ENCODE assay signal across 8 cellular contexts in genomic region chr1:163321311-163322305, GRCh38. TPM values are rescaled to one million over a fixed set of nuclear protein-coding genes. Genes with fewer than 3 reads are reported as not detected.
DNase-seq lines count a peak whose midpoint lies in the region; ATAC-seq and TF ChIP-seq lines count a peak whose summit lies in the region.

NUF2 (plus strand) TSS chr1:163321954; CDS start chr1:163326052, 4,098 bp downstream.

- no peaks in the 10 kb centered on the region for H3K27me3 ChIP-seq in SU-DHL-6 (ENCODE audit: low read length)
- H3K27me3 ChIP-seq in thyroid gland, result no peaks in the 10 kb centered on the region

- peaks cover 13% of the 10 kb centered on the region for H3F3A ChIP-seq in SU-DHL-6 (ENCODE audit: insufficient read depth)

- intact Hi-C loops in head of caudate nucleus (cut with DNase I), result no loop called here
- intact Hi-C loops in thyroid gland (cut with DNase I), result no loop called here

- peaks cover 29% of the 10 kb centered on the region for H3K4me1 Mint-ChIP-seq in activated naive CD8-positive, alpha-beta T cell treated with anti-CD3 and anti-CD28 coated beads, Interleukin-2, amount 10 ng/mL, durations not matched to agents 7 days and 5 days
- peaks cover 22% of the 10 kb centered on the region for H3K4me1 Mint-ChIP-seq in osteocyte (ENCODE audit: unreplicated experiment)

- H3K9me2 ChIP-seq in SU-DHL-6 (replicated peaks; ENCODE audit: insufficient read depth, low read length), result no peaks in the 10 kb centered on the region

- H3K9ac ChIP-seq in SU-DHL-6 (ENCODE audit: low read length), result peak within 1 kb of the TSS; percentile 95

- ATAC-seq in HG02678 (IDR thresholded peaks at IDR 0.05; ENCODE audit: unreplicated experiment), result peak; percentile 95
- peak; percentile 94 for ATAC-seq in activated naive CD8-positive, alpha-beta T cell treated with anti-CD3 and anti-CD28 coated beads, Interleukin-2, amount 10 ng/mL, durations not matched to agents 7 days and 5 days (ENCODE audit: low read depth)

- no peaks in the 10 kb centered on the region for H4K20me1 ChIP-seq in SU-DHL-6 (ENCODE audit: low read depth, low read length)

- H3K9me3 Mint-ChIP-seq in activated naive CD8-positive, alpha-beta T cell treated with anti-CD3 and anti-CD28 coated beads, Interleukin-2, amount 10 ng/mL, durations not matched to agents 7 days and 5 days, result no peaks in the 10 kb centered on the region
- no peaks in the 10 kb centered on the region for H3K9me3 Mint-ChIP-seq in osteocyte (ENCODE audit: unreplicated experiment)

- TF ChIP-seq CTCF in SU-DHL-6 (IDR thresholded peaks at IDR 0.05; ENCODE audit: insufficient read depth, low read length, poor library complexity, severe bottlenecking) (no peak), osteocyte (IDR thresholded peaks at IDR 0.05) (no peak), thyroid gland (IDR thresholded peaks at IDR 0.05) (peak in 1 of 6 experiments; percentile 21)

- H3K36me3 ChIP-seq in SU-DHL-6 (ENCODE audit: low read length) (peaks cover 9% of the 10 kb centered on the region; the same call in 1 of the 2 replicates), thyroid gland (no peaks in the 10 kb centered on the region)

- POLR2A ChIA-PET in activated naive CD8-positive, alpha-beta T cell treated with anti-CD3 and anti-CD28 coated beads, Interleukin-2, amount 10 ng/mL, durations not matched to agents 7 days and 5 days (lab: Charles Lee), result interaction anchor here (1.0 kb wide), 1 partner anchor 11 kb away, joined by 3 read pairs; no protein-coding TSS in a partner anchor

- no peaks in the 10 kb centered on the region for H3K9me3 ChIP-seq in SU-DHL-6 (ENCODE audit: insufficient read depth, low read length)
- no peaks in the 10 kb centered on the region for H3K9me3 ChIP-seq in thyroid gland

- TF ChIP-seq POLR2A in GM10847 (IDR thresholded peaks at IDR 0.05; ENCODE audit: extremely low read depth, insufficient read length) (peak; percentile 43), thyroid gland (IDR thresholded peaks at IDR 0.05) (peak in 1 of 2 donors; percentile 64)

- peak within 1 kb of the TSS; percentile 93 for H3K4me3 Mint-ChIP-seq in activated naive CD8-positive, alpha-beta T cell treated with anti-CD3 and anti-CD28 coated beads, Interleukin-2, amount 10 ng/mL, durations not matched to agents 7 days and 5 days
- H3K4me3 Mint-ChIP-seq in osteocyte (ENCODE audit: unreplicated experiment), result peak within 1 kb of the TSS; percentile 98

- peak; percentile 99 for DNase-seq in NCI-H128 (lab: John Stamatoyannopoulos, UW; ENCODE audit: unreplicated experiment)
- peak; percentile 96 for DNase-seq in activated naive CD8-positive, alpha-beta T cell treated with anti-CD3 and anti-CD28 coated beads, Interleukin-2, amount 10 ng/mL, durations not matched to agents 7 days and 5 days
- DNase-seq in head of caudate nucleus, result peak; percentile 93 to 99 (median 97)
- peak; percentile 99 for DNase-seq in osteocyte (ENCODE audit: extremely low spot score, unreplicated experiment)
- peak; percentile 97 to 98 for DNase-seq in thyroid gland

- peaks cover 14% of the 10 kb centered on the region for H3K36me3 Mint-ChIP-seq in activated naive CD8-positive, alpha-beta T cell treated with anti-CD3 and anti-CD28 coated beads, Interleukin-2, amount 10 ng/mL, durations not matched to agents 7 days and 5 days
- no peaks in the 10 kb centered on the region for H3K36me3 Mint-ChIP-seq in osteocyte (ENCODE audit: unreplicated experiment)

- peak within 1 kb of the TSS; percentile 99 for H3K4me2 ChIP-seq in SU-DHL-6 (ENCODE audit: low read depth, low read length, poor library complexity, severe bottlenecking)

- 0 to 1% methylated on average over 47 to 56 of the region's 58 CpGs for WGBS in thyroid gland, 2 donors

- H3K27ac ChIP-seq in SU-DHL-6 (ENCODE audit: low read depth, low read length) (peak within 1 kb of the TSS; percentile 97), thyroid gland (peak within 1 kb of the TSS in 2 of 3 donors; percentile 35 to 51)

- peaks cover 50% of the 10 kb centered on the region for H3K79me2 ChIP-seq in SU-DHL-6 (ENCODE audit: insufficient read depth, low read length)

- peak within 1 kb of the TSS; percentile 59 for H2AFZ ChIP-seq in SU-DHL-6 (ENCODE audit: low read depth, low read length, severe bottlenecking)

- peaks cover 10 to 11% of the 10 kb centered on the region in 2 donors for H3K4me1 ChIP-seq in thyroid gland

- H3K4me3 ChIP-seq in SU-DHL-6 (ENCODE audit: insufficient read depth, low read length, poor library complexity, severe bottlenecking), result peak within 1 kb of the TSS; percentile 93
- H3K4me3 ChIP-seq in thyroid gland (replicated peaks in 1 of 3), result peak within 1 kb of the TSS; percentile 46 to 59 (median 48)

- peak within 1 kb of the TSS; percentile 96 for H3K27ac Mint-ChIP-seq in activated naive CD8-positive, alpha-beta T cell treated with anti-CD3 and anti-CD28 coated beads, Interleukin-2, amount 10 ng/mL, durations not matched to agents 7 days and 5 days
- H3K27ac Mint-ChIP-seq in osteocyte (ENCODE audit: unreplicated experiment), result peak within 1 kb of the TSS; percentile 98

- no peaks in the 10 kb centered on the region for H3K27me3 Mint-ChIP-seq in activated naive CD8-positive, alpha-beta T cell treated with anti-CD3 and anti-CD28 coated beads, Interleukin-2, amount 10 ng/mL, durations not matched to agents 7 days and 5 days
- H3K27me3 Mint-ChIP-seq in osteocyte (ENCODE audit: unreplicated experiment), result no peaks in the 10 kb centered on the region

RNA-seq across cellular contexts. Expression of gene NUF2, which starts in this region (rescaled TPM):
- 10 to 100 TPM; 50.2 to 50.6 TPM for total RNA-seq in activated naive CD8-positive, alpha-beta T cell treated with anti-CD3 and anti-CD28 coated beads, Interleukin-2, amount 10 ng/mL, durations not matched to agents 7 days and 5 days
- total RNA-seq in osteocyte, result 5.2 and 6.8 TPM in 2 replicates
- 1 to 10 TPM in 1 of 4 donors, under 1 TPM in 1, not detected in 2; 0.44 to 2.2 TPM for total RNA-seq in thyroid gland

Comparison
In these comparisons a context has a peak if more than half of its experiments do, and no peak if none do; other contexts are left out.
1. Peak in every context shown above with its lines: DNase-seq, ATAC-seq, H3K4me3 ChIP-seq and H3K27ac ChIP-seq.